Comparison of ENCODE assay signal across 13 cellular contexts in the genomic region with DNA sequence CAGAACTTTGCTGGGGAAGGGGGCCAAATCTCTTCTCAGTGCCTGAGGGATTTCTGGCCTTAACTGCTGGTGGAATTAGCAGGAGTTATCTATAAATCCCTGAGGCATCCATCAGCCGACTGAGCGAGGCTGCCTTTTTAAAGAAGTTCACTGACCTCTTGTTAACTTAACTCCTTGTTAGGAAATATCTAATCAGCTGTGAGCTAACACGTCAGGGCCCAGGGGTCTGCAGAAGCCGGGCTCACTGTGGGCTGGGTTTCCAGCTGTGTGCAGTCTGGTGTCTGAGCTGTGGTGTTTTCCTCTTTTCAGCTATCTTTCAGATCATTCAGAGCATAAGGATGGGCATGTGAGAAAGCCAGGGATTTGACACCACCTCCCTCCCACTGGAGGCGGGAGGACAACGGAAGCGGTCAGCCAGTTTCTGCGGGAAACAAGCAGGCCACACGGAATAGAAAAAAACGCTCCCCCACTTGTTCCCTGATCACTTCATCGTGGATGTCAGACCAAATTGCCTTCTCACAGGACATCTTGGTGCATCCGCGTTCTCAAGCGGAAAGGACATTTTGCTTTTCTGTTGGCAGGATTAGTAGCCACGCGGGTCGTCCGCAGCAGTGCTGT. TPM values are rescaled to one million over a fixed set of nuclear protein-coding genes. Genes with fewer than 3 reads are reported as not detected.
DNase-seq lines count a peak whose midpoint lies in the region; ATAC-seq and TF ChIP-seq lines count a peak whose summit lies in the region.
"Had no signal": no experiment of that assay in that cellular context is flagged by ENCODE, and none has a peak within 500 bp of the region (broad histone marks: within the 10 kb centered on the region; RNA-seq: fewer than 3 reads in every experiment).

No MANE protein-coding gene starts in this region.

- no peaks in the 10 kb centered on the region for H4K20me1 ChIP-seq in smooth muscle cell (ENCODE audit: low read depth)

- H3K4me1 ChIP-seq in esophagus (ENCODE audit: control insufficient read depth in 2 of 2, insufficient read depth in 2 of 2, low read length in 1 of 2) (peaks cover 0 to 7% of the 10 kb centered on the region in 2 donors), liver (ENCODE audit: control insufficient read depth in 4 of 4, insufficient read depth in 4 of 4, low read length in 3 of 4) (peaks cover 6 to 31% (median 13%) of the 10 kb centered on the region in 4 donors), smooth muscle cell (ENCODE audit: low read depth) (peaks cover 30% of the 10 kb centered on the region)

- peak; percentile 19 for DNase-seq in MV-4-11 (lab: John Stamatoyannopoulos, UW)
- DNase-seq in smooth muscle cell (lab: John Stamatoyannopoulos, UW; ENCODE audit: unreplicated experiment) = peak; percentile 59
- DNase-seq in activated effector memory CD4-positive, alpha-beta T cell treated with Interleukin-2 at 50 U/mL for 16 hours = no peak
- DNase-seq in DMS153 treated with DMSO at 0.1 percent for 48 hours (lab: John Stamatoyannopoulos, UW; ENCODE audit: unreplicated experiment) = no peak
- DNase-seq: activated CD8-positive, alpha-beta memory T cell treated with anti-CD3 and anti-CD28 coated beads, Interleukin-2, amount 50 U/mL, for 4 hours; DMS 273 treated with DMSO at 0.1 percent for 48 hours; effector memory CD4-positive, alpha-beta T cell; NCI-H1092 treated with DMSO at 0.1 percent for 48 hours; stimulated activated naive CD8-positive, alpha-beta T cell treated with anti-CD3 and anti-CD28 coated beads, Interleukin-15, Interleukin-2, amounts not matched to agents 100 U/mL and 50 U/mL, for 24 hours had no signal

- peaks cover 22% of the 10 kb centered on the region for H3F3A ChIP-seq in smooth muscle cell (ENCODE audit: low read depth)

- TF ChIP-seq CTCF in liver (IDR thresholded peaks at IDR 0.05; ENCODE audit: low read depth, low read length, missing input control) = no peak
- TF ChIP-seq CTCF in smooth muscle cell (IDR thresholded peaks at IDR 0.05; ENCODE audit: borderline replicate concordance, insufficient read depth, poor library complexity, severe bottlenecking) = no peak

- TF ChIP-seq RAD21 in liver (IDR thresholded peaks at IDR 0.05) = peak in 1 of 2 donors; percentile 40

- no peak overlapping the region for H2AFZ ChIP-seq in smooth muscle cell (ENCODE audit: low read depth)

- 64 to 69% methylated on average over 18 of the region's 18 CpGs for WGBS in esophagus, 2 donors
- 41% methylated on average over 18 of the region's 18 CpGs for WGBS in liver
- 8% methylated on average over 18 of the region's 18 CpGs for WGBS in smooth muscle cell (ENCODE audit: low lambda C conversion rate)

- ATAC-seq in GM19463 (IDR thresholded peaks at IDR 0.05; ENCODE audit: unreplicated experiment) (no peak), GM21360 (IDR thresholded peaks at IDR 0.05; ENCODE audit: unreplicated experiment) (no peak)

- H3K36me3 ChIP-seq in esophagus (ENCODE audit: control insufficient read depth in 2 of 2, insufficient read depth in 2 of 2, low read length in 1 of 2) = no peaks in the 10 kb centered on the region
- no peaks in the 10 kb centered on the region for H3K36me3 ChIP-seq in liver (ENCODE audit: control insufficient read depth in 4 of 4, insufficient read depth in 3 of 4, low read depth in 1 of 4, low read length in 3 of 4)
- H3K36me3 ChIP-seq in smooth muscle cell (ENCODE audit: low read depth) = no peaks in the 10 kb centered on the region

- H3K4me3 ChIP-seq in esophagus (ENCODE audit: low read depth in 1 of 2, low read length in 2 of 2) (no peak overlapping the region), liver (ENCODE audit: low read depth in 1 of 3, low read length in 3 of 3) (peak overlapping the region in 1 of 3 donors; percentile 2), smooth muscle cell (peak overlapping the region; percentile 3)

- no peaks in the 10 kb centered on the region for H3K27me3 ChIP-seq in esophagus (ENCODE audit: control insufficient read depth in 1 of 2, insufficient read depth in 2 of 2, low read length in 2 of 2)
- H3K27me3 ChIP-seq in liver (ENCODE audit: control insufficient read depth in 4 of 4, insufficient read depth in 4 of 4, low read length in 3 of 4) = no peaks in the 10 kb centered on the region
- H3K27me3 ChIP-seq in smooth muscle cell (ENCODE audit: low read depth) = no peaks in the 10 kb centered on the region

- H3K9ac ChIP-seq in liver (ENCODE audit: low read depth in 1 of 2, low read length in 2 of 2) = peak overlapping the region in 1 of 2 donors; percentile 12
- H3K9ac ChIP-seq in smooth muscle cell (ENCODE audit: low read depth) = peak overlapping the region; percentile 60

- H3K9me3 ChIP-seq in esophagus (ENCODE audit: control insufficient read depth in 2 of 2, insufficient read depth in 1 of 2, low read depth in 1 of 2, low read length in 1 of 2) (no peaks in the 10 kb centered on the region), liver (ENCODE audit: control insufficient read depth in 4 of 4, low read length in 3 of 4) (no peaks in the 10 kb centered on the region), smooth muscle cell (replicated peaks; ENCODE audit: low read depth) (no peaks in the 10 kb centered on the region)

- no peaks in the 10 kb centered on the region for H3K79me2 ChIP-seq in smooth muscle cell (ENCODE audit: low read depth)

- H3K27ac ChIP-seq in esophagus (ENCODE audit: low read depth in 2 of 2, low read length in 1 of 2) (peak overlapping the region; percentile 66 to 73), liver (ENCODE audit: low read depth in 1 of 2, low read length in 2 of 2) (peak overlapping the region; percentile 9 to 57), smooth muscle cell (ENCODE audit: low read depth) (peak overlapping the region; percentile 86)

- H3K4me2 ChIP-seq in smooth muscle cell = peak overlapping the region; percentile 77

TF ChIP-seq in liver, 16 proteins besides CTCF, POLR2A, EP300 and RAD21:
- no peak for TF ChIP-seq JUND (IDR thresholded peaks at IDR 0.05)
- no peak for TF ChIP-seq HNF4A (conservative IDR thresholded peaks at IDR 0.05)
- peak; percentile 56 for TF ChIP-seq NR2F2 (IDR thresholded peaks at IDR 0.05)
- TF ChIP-seq RXRA (IDR thresholded peaks at IDR 0.05) = peak; percentile 68 to 84
- TF ChIP-seq, protein P1, sequence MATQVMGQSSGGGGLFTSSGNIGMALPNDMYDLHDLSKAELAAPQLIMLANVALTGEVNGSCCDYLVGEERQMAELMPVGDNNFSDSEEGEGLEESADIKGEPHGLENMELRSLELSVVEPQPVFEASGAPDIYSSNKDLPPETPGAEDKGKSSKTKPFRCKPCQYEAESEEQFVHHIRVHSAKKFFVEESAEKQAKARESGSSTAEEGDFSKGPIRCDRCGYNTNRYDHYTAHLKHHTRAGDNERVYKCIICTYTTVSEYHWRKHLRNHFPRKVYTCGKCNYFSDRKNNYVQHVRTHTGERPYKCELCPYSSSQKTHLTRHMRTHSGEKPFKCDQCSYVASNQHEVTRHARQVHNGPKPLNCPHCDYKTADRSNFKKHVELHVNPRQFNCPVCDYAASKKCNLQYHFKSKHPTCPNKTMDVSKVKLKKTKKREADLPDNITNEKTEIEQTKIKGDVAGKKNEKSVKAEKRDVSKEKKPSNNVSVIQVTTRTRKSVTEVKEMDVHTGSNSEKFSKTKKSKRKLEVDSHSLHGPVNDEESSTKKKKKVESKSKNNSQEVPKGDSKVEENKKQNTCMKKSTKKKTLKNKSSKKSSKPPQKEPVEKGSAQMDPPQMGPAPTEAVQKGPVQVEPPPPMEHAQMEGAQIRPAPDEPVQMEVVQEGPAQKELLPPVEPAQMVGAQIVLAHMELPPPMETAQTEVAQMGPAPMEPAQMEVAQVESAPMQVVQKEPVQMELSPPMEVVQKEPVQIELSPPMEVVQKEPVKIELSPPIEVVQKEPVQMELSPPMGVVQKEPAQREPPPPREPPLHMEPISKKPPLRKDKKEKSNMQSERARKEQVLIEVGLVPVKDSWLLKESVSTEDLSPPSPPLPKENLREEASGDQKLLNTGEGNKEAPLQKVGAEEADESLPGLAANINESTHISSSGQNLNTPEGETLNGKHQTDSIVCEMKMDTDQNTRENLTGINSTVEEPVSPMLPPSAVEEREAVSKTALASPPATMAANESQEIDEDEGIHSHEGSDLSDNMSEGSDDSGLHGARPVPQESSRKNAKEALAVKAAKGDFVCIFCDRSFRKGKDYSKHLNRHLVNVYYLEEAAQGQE (IDR thresholded peaks at IDR 0.05) = peak; percentile 15
- TF ChIP-seq, protein P2, sequence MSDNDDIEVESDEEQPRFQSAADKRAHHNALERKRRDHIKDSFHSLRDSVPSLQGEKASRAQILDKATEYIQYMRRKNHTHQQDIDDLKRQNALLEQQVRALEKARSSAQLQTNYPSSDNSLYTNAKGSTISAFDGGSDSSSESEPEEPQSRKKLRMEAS (IDR thresholded peaks at IDR 0.05) = no peak
- TF ChIP-seq SP1 (IDR thresholded peaks at IDR 0.05) = no peak
- peak; percentile 29 for TF ChIP-seq YY1 (IDR thresholded peaks at IDR 0.05)

RNA-seq across cellular contexts. Expression of gene SERP2, which starts 23.4 kb away (rescaled TPM):
- polyA plus RNA-seq in esophagus (1 to 10 TPM in 1 of 2 donors, under 1 TPM in 1; 0.83 to 1.8 TPM), liver (1 to 10 TPM; 4.3 to 4.6 TPM), smooth muscle cell (1.9 and 2.1 TPM in 2 replicates)
- total RNA-seq in liver (1 to 10 TPM; 2.0 to 2.8 TPM), smooth muscle cell (1.1 and 1.8 TPM in 2 replicates)

Comparison
In these comparisons a context has a peak if more than half of its experiments do, and no peak if none do; other contexts are left out.
1. DNase-seq: peak in MV-4-11 (single experiment) and smooth muscle cell (single experiment); none in activated effector memory CD4-positive, alpha-beta T cell treated with Interleukin-2 at 50 U/mL for 16 hours (single experiment) and DMS153 treated with DMSO at 0.1 percent for 48 hours (single experiment).
2. H3K27ac ChIP-seq: peak in every context shown above with its lines; median percentile 86 in smooth muscle cell; 70 in esophagus; 33 in liver.